29 cellular contexts compared by ENCODE assay signal in genomic region chr10:132776186-132776585, GRCh38. TPM values are rescaled to one million over a fixed set of nuclear protein-coding genes. Genes with fewer than 3 reads are reported as not detected.
"Had no signal": no experiment of that assay in that cellular context is flagged by ENCODE, and none has a peak within 500 bp of the region (broad histone marks: within the 10 kb centered on the region; RNA-seq: fewer than 3 reads in every experiment).

No MANE protein-coding gene starts in this region.

- H3K27ac ChIP-seq: RWPE1, SJCRH30, VCaP had no signal

- H3K27ac Mint-ChIP-seq: activated CD4-positive, alpha-beta memory T cell treated with anti-CD3 and anti-CD28 coated beads for 36 hours; activated CD4-positive, alpha-beta T cell treated with anti-CD3 and anti-CD28 coated beads, Interleukin-2, amount 10 ng/mL, durations not matched to agents 7 days and 5 days; activated naive CD4-positive, alpha-beta T cell treated with anti-CD3 and anti-CD28 coated beads, Interleukin-2, amount 50 U/mL, for 72 hours; activated naive CD8-positive, alpha-beta T cell treated with anti-CD3 and anti-CD28 coated beads, Interleukin-2, amount 50 U/mL, for 24 hours had no signal

- H3K4me1 ChIP-seq: SJCRH30 had no signal

- DNase-seq: activated CD4-positive, alpha-beta memory T cell treated with anti-CD3 and anti-CD28 coated beads for 36 hours; activated CD4-positive, alpha-beta T cell treated with anti-CD3 and anti-CD28 coated beads, Interleukin-2, amount 10 ng/mL, durations not matched to agents 7 days and 5 days; activated CD4-positive, CD25-positive, alpha-beta regulatory T cell; activated CD8-positive, alpha-beta memory T cell treated with anti-CD3 and anti-CD28 coated beads for 24 hours; activated effector memory CD4-positive, alpha-beta T cell treated with anti-CD3 and anti-CD28 coated beads, Interleukin-2, amount 50 U/mL, for 16 hours; activated naive CD4-positive, alpha-beta T cell treated with Interleukin-2 at 50 U/mL for 16 hours; activated naive CD8-positive, alpha-beta T cell treated with anti-CD3 and anti-CD28 coated beads, Interleukin-2, amount 50 U/mL, for 24 hours; activated T-cell treated with anti-CD3 and anti-CD28 coated beads, Interleukin-2, amount 50 U/mL, for 4 hours; amniotic stem cell; KG1; NCI-H1048; NCI-H1694 treated with DMSO at 0.1 percent for 48 hours; NCI-H2029 treated with DMSO at 0.1 percent for 48 hours; NCI-H526; NCI-H82; Right ventricle myocardium superior; SJCRH30; SK-N-SH; T-helper 1 cell had no signal

- H3K4me1 Mint-ChIP-seq: activated CD4-positive, alpha-beta T cell treated with anti-CD3 and anti-CD28 coated beads, Interleukin-2, amount 10 ng/mL, durations not matched to agents 7 days and 5 days; activated naive CD8-positive, alpha-beta T cell treated with anti-CD3 and anti-CD28 coated beads, Interleukin-2, amount 50 U/mL, for 24 hours had no signal

- H3K9me3 Mint-ChIP-seq: activated CD4-positive, alpha-beta memory T cell treated with anti-CD3 and anti-CD28 coated beads for 36 hours; activated naive CD4-positive, alpha-beta T cell treated with anti-CD3 and anti-CD28 coated beads, Interleukin-2, amount 50 U/mL, for 72 hours; activated naive CD8-positive, alpha-beta T cell treated with anti-CD3 and anti-CD28 coated beads, Interleukin-2, amount 50 U/mL, for 24 hours; activated T-cell treated with anti-CD3 and anti-CD28 coated beads, Interleukin-2, amount 50 U/mL, for 4 hours had no signal

- H3K27me3 Mint-ChIP-seq: activated CD4-positive, alpha-beta memory T cell treated with anti-CD3 and anti-CD28 coated beads for 36 hours; activated CD4-positive, alpha-beta T cell treated with anti-CD3 and anti-CD28 coated beads, Interleukin-2, amount 10 ng/mL, durations not matched to agents 7 days and 5 days; activated naive CD8-positive, alpha-beta T cell treated with anti-CD3 and anti-CD28 coated beads, Interleukin-2, amount 50 U/mL, for 24 hours had no signal

- H3K36me3 ChIP-seq: SJCRH30 had no signal

- H3K9me3 ChIP-seq: SJCRH30, SK-N-SH had no signal

- H3K4me3 ChIP-seq: SJCRH30 had no signal

- H3K27me3 ChIP-seq: SJCRH30 had no signal

- H3K4me3 Mint-ChIP-seq: activated CD4-positive, alpha-beta memory T cell treated with anti-CD3 and anti-CD28 coated beads for 36 hours; activated CD4-positive, alpha-beta T cell treated with anti-CD3 and anti-CD28 coated beads, Interleukin-2, amount 10 ng/mL, durations not matched to agents 7 days and 5 days; activated naive CD8-positive, alpha-beta T cell treated with anti-CD3 and anti-CD28 coated beads, Interleukin-2, amount 50 U/mL, for 24 hours; activated T-cell treated with anti-CD3 and anti-CD28 coated beads, Interleukin-2, amount 50 U/mL, for 4 hours; brain had no signal

RNA-seq across cellular contexts. Expression of gene NKX6-2, which starts 9.8 kb away (rescaled TPM):
- total RNA-seq: activated CD4-positive, alpha-beta memory T cell treated with anti-CD3 and anti-CD28 coated beads for 36 hours; activated CD4-positive, alpha-beta T cell treated with anti-CD3 and anti-CD28 coated beads, Interleukin-2, amount 10 ng/mL, durations not matched to agents 7 days and 5 days; activated naive CD4-positive, alpha-beta T cell treated with anti-CD3 and anti-CD28 coated beads, Interleukin-2, amount 50 U/mL, for 72 hours; activated T-cell treated with anti-CD3 and anti-CD28 coated beads, Interleukin-2, amount 50 U/mL, for 4 hours; astrocyte; LHCN-M2; M059J; NCI-H460; OCI-LY7; Right ventricle myocardium superior; SJCRH30; T-helper 2 cell treated with Interferon-gamma antibody and Interleukin-4, amounts not matched to agents 100 ng/mL and 5 ng/mL, for 36 hours had no signal
- polyA plus RNA-seq: SK-N-SH had no signal
